In the genomic region with DNA sequence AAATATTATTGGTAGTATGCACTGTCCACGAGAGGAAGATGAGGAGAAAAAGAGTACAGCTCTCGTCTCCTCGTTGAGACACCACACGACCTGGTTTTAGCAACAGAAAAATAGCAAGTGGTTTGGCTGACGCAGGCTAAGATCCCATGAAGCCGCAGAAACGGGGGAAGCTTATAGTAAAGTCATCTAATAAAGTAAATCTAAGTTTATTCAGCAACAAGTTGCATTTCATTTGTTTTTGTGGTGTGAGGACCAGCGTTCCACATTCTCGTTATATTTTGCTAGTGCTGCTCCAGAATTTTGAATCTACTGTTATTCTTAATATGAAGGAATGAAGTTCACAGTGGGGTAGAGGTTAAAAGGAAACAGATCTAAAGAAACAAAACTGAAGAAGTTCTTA, we compare ENCODE assay signal across 15 cellular contexts. TPM values are rescaled to one million over a fixed set of nuclear protein-coding genes. Genes with fewer than 3 reads are reported as not detected.
"Had no signal": no experiment of that assay in that cellular context is flagged by ENCODE, and none has a peak within 500 bp of the region (broad histone marks: within the 10 kb centered on the region; RNA-seq: fewer than 3 reads in every experiment).

No MANE protein-coding gene starts in this region.

- H3K27me3 ChIP-seq: thyroid gland had no signal

- H3K36me3 Mint-ChIP-seq: type B pancreatic cell had no signal

- H3K27ac ChIP-seq: esophagus squamous epithelium, foreskin keratinocyte, neutrophil, skin epidermis, suprapubic skin, thyroid gland had no signal

- H3K9me3 ChIP-seq: neutrophil, thyroid gland had no signal

- H3K27ac Mint-ChIP-seq: dendritic cell treated with granulocyte-macrophage colony-stimulating factor and Interleukin-4, amounts not matched to agents 40 ng/mL and 50 ng/mL, for 4 days; effector memory CD8-positive, alpha-beta T cell; naive thymus-derived CD4-positive, alpha-beta T cell; type B pancreatic cell had no signal

- ATAC-seq: effector memory CD8-positive, alpha-beta T cell; foreskin keratinocyte; left colon; stimulated activated naive CD8-positive, alpha-beta T cell treated with anti-CD3 and anti-CD28 coated beads, Interleukin-15, Interleukin-2, amounts not matched to agents 100 U/mL and 50 U/mL, for 24 hours had no signal

- H3K4me3 Mint-ChIP-seq: dendritic cell treated with granulocyte-macrophage colony-stimulating factor and Interleukin-4, amounts not matched to agents 40 ng/mL and 50 ng/mL, for 4 days; effector memory CD8-positive, alpha-beta T cell; naive thymus-derived CD4-positive, alpha-beta T cell; type B pancreatic cell had no signal

- H3K4me1 ChIP-seq: esophagus squamous epithelium, foreskin keratinocyte, suprapubic skin had no signal

- DNase-seq: effector memory CD8-positive, alpha-beta T cell; esophagus squamous epithelium; foreskin keratinocyte; left colon; left ventricle myocardium superior; naive thymus-derived CD4-positive, alpha-beta T cell; stimulated activated CD4-positive, alpha-beta T cell treated with anti-CD3 and anti-CD28 coated beads, Interleukin-2, amount 100 ng/mL, for 24 hours; stimulated activated naive CD8-positive, alpha-beta T cell treated with anti-CD3 and anti-CD28 coated beads, Interleukin-15, Interleukin-2, amounts not matched to agents 100 U/mL and 50 U/mL, for 24 hours; thyroid gland had no signal

- H3K4me3 ChIP-seq: esophagus squamous epithelium, lung, skin epidermis, suprapubic skin, thyroid gland had no signal

- H3K36me3 ChIP-seq: esophagus squamous epithelium, neutrophil, suprapubic skin, thyroid gland had no signal

RNA-seq across cellular contexts. Expression of a gene that starts 25.2 kb away (rescaled TPM):
- total RNA-seq: foreskin keratinocyte had no signal
- polyA plus RNA-seq: foreskin keratinocyte had no signal
